18 cellular contexts compared by ENCODE assay signal in the genomic region with DNA sequence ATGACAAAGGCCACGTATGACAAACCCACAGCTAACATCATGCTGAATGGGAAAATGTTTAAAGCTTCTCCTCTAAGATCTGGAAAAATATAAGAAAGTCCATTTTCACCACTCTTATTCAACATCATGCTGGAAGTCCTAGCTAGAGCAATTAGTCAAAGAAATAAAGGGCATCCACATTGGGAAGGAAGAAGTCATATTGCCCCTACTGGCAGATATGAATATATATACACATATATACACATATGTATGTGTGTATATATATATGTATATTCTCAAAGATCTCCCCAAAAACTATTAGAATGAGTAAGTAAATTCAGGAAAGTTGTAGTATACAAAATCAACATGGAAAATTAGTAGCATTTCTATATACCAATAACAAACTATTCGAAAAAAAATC. TPM values are rescaled to one million over a fixed set of nuclear protein-coding genes. Genes with fewer than 3 reads are reported as not detected.
DNase-seq lines count a peak whose midpoint lies in the region; ATAC-seq, FAIRE-seq and TF ChIP-seq lines count a peak whose summit lies in the region.
"Had no signal": no experiment of that assay in that cellular context is flagged by ENCODE, and none has a peak within 500 bp of the region (broad histone marks: within the 10 kb centered on the region; RNA-seq: fewer than 3 reads in every experiment).

No MANE protein-coding gene starts in this region.

- intact Hi-C loops in A673 (cut with micrococcal nuclease; ENCODE audit: unreplicated experiment) = no loop called here
- intact Hi-C loops in PC-3 (cut with micrococcal nuclease) = no loop called here
- intact Hi-C loops in kidney (cut with DNase I) = no loop called here
- intact Hi-C loops in cardiac septum (cut with DNase I) = no loop called here

- CTCF ChIA-PET in A673 (lab: Charles Lee) (interaction anchor here (0.5 to 0.6 kb wide), 2 partner anchors 22 to 976 kb away, joined by 3 to 5 read pairs; no protein-coding TSS in a partner anchor), PC-3 (lab: Charles Lee) (no interaction called here)

- H3K27ac ChIP-seq in A673 (ENCODE audit: low read depth, low read length, poor library complexity, severe bottlenecking) (no peak overlapping the region), PC-3 (ENCODE audit: low read length) (no peak overlapping the region), kidney (ENCODE audit: low read depth in 2 of 2, low read length in 2 of 2) (no peak overlapping the region), Peyer's patch (no peak overlapping the region)
- H3K27ac ChIP-seq: BLaER1, SK-N-MC had no signal

- H3K9me3 ChIP-seq in A673 (ENCODE audit: low read depth, low read length, poor library complexity, severe bottlenecking) = no peaks in the 10 kb centered on the region
- H3K9me3 ChIP-seq in PC-3 (ENCODE audit: low read length) = no peaks in the 10 kb centered on the region
- no peaks in the 10 kb centered on the region for H3K9me3 ChIP-seq in kidney (ENCODE audit: control insufficient read depth in 1 of 2, low read length in 2 of 2)
- no peaks in the 10 kb centered on the region for H3K9me3 ChIP-seq in Peyer's patch

- H3K9ac ChIP-seq in PC-3 (ENCODE audit: low read length) (no peak overlapping the region), kidney (ENCODE audit: low read length in 2 of 2) (no peak overlapping the region)
- H3K9ac ChIP-seq: BLaER1 had no signal

- BruUV-seq in A673 (replicated peaks; lab: Mats Ljungman, UMichigan) = no TSS peak
- BruUV-seq in PC-3 (replicated peaks; lab: Mats Ljungman, UMichigan) = no TSS peak

- H4K20me1 ChIP-seq in PC-3 (ENCODE audit: low read length) = no peaks in the 10 kb centered on the region
- H4K20me1 ChIP-seq: BLaER1 had no signal

- TF ChIP-seq CTCF in A673 (conservative IDR thresholded peaks at IDR 0.05; ENCODE audit: low read depth, low read length) (peak; percentile 23; the same call in 1 of the 2 replicates), PC-3 (conservative IDR thresholded peaks at IDR 0.05; ENCODE audit: low read depth, low read length) (peak; percentile 33; the same call in 1 of the 2 replicates), kidney (IDR thresholded peaks at IDR 0.05; ENCODE audit: borderline replicate concordance, extremely low read depth, insufficient read depth) (no peak), Peyer's patch (IDR thresholded peaks at IDR 0.05) (no peak)

- no peak for ATAC-seq in PC-3
- ATAC-seq: CD8-positive, alpha-beta T cell; Panc1 had no signal

- no peak for TF ChIP-seq POLR2A in Peyer's patch (IDR thresholded peaks at IDR 0.05)

- no peak overlapping the region for H2AFZ ChIP-seq in PC-3 (ENCODE audit: low read length)

- DNase-seq in A673 (ENCODE audit: low spot score) = no peak
- DNase-seq in HCEC 1CT = peak; percentile 16
- no peak for DNase-seq in PC-3
- no peak for DNase-seq in kidney
- no peak for DNase-seq in NCI-H1436 treated with DMSO at 0.1 percent for 48 hours (lab: John Stamatoyannopoulos, UW)
- no peak for DNase-seq in Peyer's patch
- no peak for DNase-seq in cardiac septum (ENCODE audit: low spot score)
- DNase-seq in DMS153 (lab: John Stamatoyannopoulos, UW) = no peak
- DNase-seq: CD8-positive, alpha-beta T cell; DMS79 treated with DMSO at 0.1 percent for 48 hours; H9; NCI-H187 treated with DMSO at 0.1 percent for 48 hours; NCI-H345; NCI-H526; Right ventricle myocardium superior had no signal

- H3K27me3 ChIP-seq in A673 (replicated peaks; ENCODE audit: insufficient read depth, low read depth, low read length, poor library complexity) (no peaks in the 10 kb centered on the region), PC-3 (ENCODE audit: low read length) (no peaks in the 10 kb centered on the region), Peyer's patch (no peaks in the 10 kb centered on the region)
- H3K27me3 ChIP-seq: BLaER1 had no signal

- H3K36me3 ChIP-seq in A673 (ENCODE audit: insufficient read depth, low read length, poor library complexity, severe bottlenecking) (no peaks in the 10 kb centered on the region), PC-3 (ENCODE audit: low read depth, low read length) (no peaks in the 10 kb centered on the region), kidney (ENCODE audit: control insufficient read depth in 1 of 2, insufficient read depth in 2 of 2, low read length in 2 of 2) (no peaks in the 10 kb centered on the region), Peyer's patch (no peaks in the 10 kb centered on the region)

- H3K4me2 ChIP-seq in PC-3 (ENCODE audit: low read length) = no peak overlapping the region
- H3K4me2 ChIP-seq: BLaER1 had no signal

- H3F3A ChIP-seq in PC-3 (ENCODE audit: low read length, unreplicated experiment) = no peaks in the 10 kb centered on the region

- H3K9me2 ChIP-seq in PC-3 (replicated peaks; ENCODE audit: low read length) = no peaks in the 10 kb centered on the region

- peak; percentile 38 for FAIRE-seq in kidney (lab: Jason Lieb, UNC)

- POLR2A ChIA-PET in A673 (lab: Charles Lee; ENCODE audit: low non-redundant PET) = no interaction called here
- POLR2A ChIA-PET in PC-3 (lab: Charles Lee; ENCODE audit: unreplicated experiment) = no interaction called here

- H3K79me2 ChIP-seq in PC-3 (ENCODE audit: low read length) = no peaks in the 10 kb centered on the region

- H3K4me3 ChIP-seq in A673 (ENCODE audit: low read depth, low read length, poor library complexity, severe bottlenecking) = no peak overlapping the region
- no peak overlapping the region for H3K4me3 ChIP-seq in PC-3 (ENCODE audit: low read length)
- H3K4me3 ChIP-seq in kidney (ENCODE audit: low read length in 2 of 2) = no peak overlapping the region
- no peak overlapping the region for H3K4me3 ChIP-seq in Peyer's patch
- H3K4me3 ChIP-seq: BLaER1, SK-N-MC had no signal

- no peaks in the 10 kb centered on the region for H3K4me1 ChIP-seq in A673 (ENCODE audit: insufficient read depth, low read length, poor library complexity, severe bottlenecking)
- H3K4me1 ChIP-seq in PC-3 (ENCODE audit: insufficient read depth, low read length) = no peaks in the 10 kb centered on the region
- no peaks in the 10 kb centered on the region for H3K4me1 ChIP-seq in kidney (ENCODE audit: control insufficient read depth in 1 of 2, insufficient read depth in 1 of 2, low read depth in 1 of 2, low read length in 2 of 2)
- no peaks in the 10 kb centered on the region for H3K4me1 ChIP-seq in Peyer's patch

RNA-seq across cellular contexts. Expression of a gene that starts 17.1 kb away (rescaled TPM):
- total RNA-seq in A673 (2021) (0.13 and 0.15 TPM in 2 replicates), PC-3 (2014; rRNA removed) (0.06 and 0.07 TPM in 2 replicates), kidney (5.1 TPM), Peyer's patch (10 to 100 TPM in 1 of 4 donors, 1 to 10 TPM in 2, under 1 TPM in 1; 0.88 to 14.9 (median 3.9) TPM), cardiac septum (1.9 TPM)
- polyA plus RNA-seq in kidney (ENCODE audit: insufficient read depth, low read depth, low replicate concordance) = 1.3 TPM

Comparison
In these comparisons a context has a peak if more than half of its experiments do, and no peak if none do; other contexts are left out.
1. CTCF ChIP-seq: peak in A673 (single experiment) and PC-3 (single experiment); none in kidney (single experiment) and Peyer's patch (0 of 6).